Comparison of ENCODE assay signal across 19 cellular contexts in genomic region chr13:44263920-44264610, GRCh38.
DNase-seq lines count a peak whose midpoint lies in the region; ATAC-seq and TF ChIP-seq lines count a peak whose summit lies in the region.
"Had no signal": no experiment of that assay in that cellular context is flagged by ENCODE, and none has a peak within 500 bp of the region (broad histone marks: within the 10 kb centered on the region; RNA-seq: fewer than 3 reads in every experiment).

No MANE protein-coding gene starts in this region.

- no peak overlapping the region for H3K4me2 ChIP-seq in osteoblast (ENCODE audit: insufficient read depth, low read length)

- H4K20me1 ChIP-seq in osteoblast (ENCODE audit: insufficient read depth, low read length) = no peaks in the 10 kb centered on the region

- H3K4me3 ChIP-seq in osteoblast (ENCODE audit: insufficient read depth, low read length) = no peak overlapping the region
- H3K4me3 ChIP-seq: ascending aorta, sigmoid colon had no signal

- no peak for TF ChIP-seq CTCF in osteoblast (IDR thresholded peaks at IDR 0.05; ENCODE audit: extremely low read depth, low read depth, low read length)

- no peak overlapping the region for H3K27ac ChIP-seq in osteoblast (ENCODE audit: low read depth, low read length)
- H3K27ac ChIP-seq: ascending aorta, epithelial cell of prostate, sigmoid colon had no signal

- H2AFZ ChIP-seq in osteoblast (ENCODE audit: low read length) = peak overlapping the region; percentile 20

- no peaks in the 10 kb centered on the region for H3K9me3 ChIP-seq in osteoblast (ENCODE audit: low read depth, low read length)
- H3K9me3 ChIP-seq: ascending aorta, sigmoid colon had no signal

- ATAC-seq in HG03039 (IDR thresholded peaks at IDR 0.05; ENCODE audit: unreplicated experiment) (no peak), HG03520 (IDR thresholded peaks at IDR 0.05; ENCODE audit: unreplicated experiment) (no peak), GM18870 (IDR thresholded peaks at IDR 0.05; ENCODE audit: unreplicated experiment) (no peak), HG03342 (IDR thresholded peaks at IDR 0.05; ENCODE audit: unreplicated experiment) (no peak)
- ATAC-seq: PC-3 had no signal

- H3K36me3 ChIP-seq in osteoblast (ENCODE audit: insufficient read depth, low read length) = no peaks in the 10 kb centered on the region
- H3K36me3 ChIP-seq: ascending aorta, sigmoid colon had no signal

- DNase-seq in Ammon's horn (ENCODE audit: low spot score) = peak; percentile 45
- peak in 31 of 56 donors; percentile 4 to 79 (median 37) for DNase-seq in amygdala (lab: John Stamatoyannopoulos, UW)
- peak; percentile 59 for DNase-seq in fibroblast of peridontal ligament (ENCODE audit: extremely low read depth)
- DNase-seq in osteoblast (ENCODE audit: insufficient read length, low spot score, missing footprints) = no peak
- DNase-seq: activated CD4-positive, alpha-beta T cell treated with anti-CD3 and anti-CD28 coated beads, Interleukin-2, amount 10 ng/mL, durations not matched to agents 7 days and 5 days; activated gamma-delta T cell treated with Interleukin-2 at 50 U/mL for 16 hours; COR-L47; dermis blood vessel endothelial cell; NCI-H2107; NCI-H748 treated with DMSO at 0.1 percent for 48 hours; PC-3; sigmoid colon; stimulated activated CD4-positive, alpha-beta T cell treated with anti-CD3 and anti-CD28 coated beads, Interleukin-2, amount 100 ng/mL, for 24 hours had no signal

- no peaks in the 10 kb centered on the region for H3K79me2 ChIP-seq in osteoblast (ENCODE audit: insufficient read depth, low read length)

- peaks cover 32% of the 10 kb centered on the region for H3K4me1 ChIP-seq in osteoblast (ENCODE audit: insufficient read depth, low read length)

- H3K27me3 ChIP-seq in osteoblast (ENCODE audit: insufficient read depth, low read length) = no peaks in the 10 kb centered on the region
- H3K27me3 ChIP-seq: ascending aorta, sigmoid colon had no signal
